Comparison of ENCODE assay signal across 3 cellular contexts in genomic region chr11:108748971-108749370, GRCh38.
"Had no signal": no experiment of that assay in that cellular context is flagged by ENCODE, and none has a peak within 500 bp of the region (broad histone marks: within the 10 kb centered on the region; RNA-seq: fewer than 3 reads in every experiment).

No MANE protein-coding gene starts in this region.

- H3K4me3 ChIP-seq: GM12878 had no signal

- DNase-seq: GDM1, GF-D8 had no signal

- ATAC-seq: GM12878 had no signal
